In genomic region chr17:70168044-70168978, GRCh38 we compare ENCODE assay signal across 8 cellular contexts. TPM values are rescaled to one million over a fixed set of nuclear protein-coding genes. Genes with fewer than 3 reads are reported as not detected.
DNase-seq lines count a peak whose midpoint lies in the region; ATAC-seq and TF ChIP-seq lines count a peak whose summit lies in the region.

No MANE protein-coding gene starts in this region.

- H3K27ac ChIP-seq in cingulate gyrus (ENCODE audit: low read depth, low read length) = peak overlapping the region; percentile 90
- H3K27ac ChIP-seq in smooth muscle cell (ENCODE audit: low read depth) = no peak overlapping the region

- no peaks in the 10 kb centered on the region for H3K79me2 ChIP-seq in smooth muscle cell (ENCODE audit: low read depth)

- DNase-seq in AG09319 (ENCODE audit: extremely low read depth, low read depth) (peak; percentile 36), OCI-M1 (lab: John Stamatoyannopoulos, UW) (peak; percentile 82), kidney epithelial cell (ENCODE audit: low read depth) (peak; percentile 47), smooth muscle cell (lab: John Stamatoyannopoulos, UW; ENCODE audit: unreplicated experiment) (no peak)

- peak overlapping the region; percentile 96 for H2AFZ ChIP-seq in smooth muscle cell (ENCODE audit: low read depth)

- peak overlapping the region; percentile 98 for H3K4me2 ChIP-seq in smooth muscle cell

- TF ChIP-seq CTCF in AG09319 (IDR thresholded peaks at IDR 0.05; ENCODE audit: low read depth, low read length) (peak; percentile 76), kidney epithelial cell (IDR thresholded peaks at IDR 0.05; ENCODE audit: insufficient read depth, low read length, poor library complexity, severe bottlenecking) (peak; percentile 86), smooth muscle cell (IDR thresholded peaks at IDR 0.05; ENCODE audit: borderline replicate concordance, insufficient read depth, poor library complexity, severe bottlenecking) (peak; percentile 51)

- ATAC-seq in GM18499 (IDR thresholded peaks at IDR 0.05; ENCODE audit: insufficient read depth, unreplicated experiment) (peak; percentile 14), HG03342 (IDR thresholded peaks at IDR 0.05; ENCODE audit: unreplicated experiment) (peak; percentile 31), GM18861 (IDR thresholded peaks at IDR 0.05; ENCODE audit: unreplicated experiment) (no peak)

- peak overlapping the region; percentile 52 for H3K4me3 ChIP-seq in kidney epithelial cell (ENCODE audit: low read depth, low read length)
- peak overlapping the region; percentile 68 for H3K4me3 ChIP-seq in smooth muscle cell

- H3K27me3 ChIP-seq in kidney epithelial cell (ENCODE audit: control insufficient read depth, insufficient read depth, low read length) (no peaks in the 10 kb centered on the region), smooth muscle cell (ENCODE audit: low read depth) (peaks cover 56% of the 10 kb centered on the region)

- H3K9ac ChIP-seq in smooth muscle cell (ENCODE audit: low read depth) = peak overlapping the region; percentile 8

- WGBS in smooth muscle cell (ENCODE audit: low lambda C conversion rate) = 1% methylated on average over 45 of the region's 45 CpGs

- H3K9me3 ChIP-seq in smooth muscle cell (replicated peaks; ENCODE audit: low read depth) = no peaks in the 10 kb centered on the region

- H3F3A ChIP-seq in smooth muscle cell (ENCODE audit: low read depth) = no peaks in the 10 kb centered on the region

- H3K36me3 ChIP-seq in kidney epithelial cell (ENCODE audit: control insufficient read depth, insufficient read depth, low read length) = no peaks in the 10 kb centered on the region
- H3K36me3 ChIP-seq in smooth muscle cell (ENCODE audit: low read depth) = no peaks in the 10 kb centered on the region

- H3K4me1 ChIP-seq in smooth muscle cell (ENCODE audit: low read depth) = no peaks in the 10 kb centered on the region

- H4K20me1 ChIP-seq in smooth muscle cell (ENCODE audit: low read depth) = no peaks in the 10 kb centered on the region

RNA-seq across cellular contexts. Expression of gene KCNJ2, which starts 1.0 kb away (rescaled TPM):
- total RNA-seq in kidney epithelial cell (0.79 and 0.82 TPM in 2 replicates), smooth muscle cell (1.3 and 1.8 TPM in 2 replicates)
- 0.06 TPM in 1 of 2 replicates, not detected in the other for polyA plus RNA-seq in smooth muscle cell
